ENCODE assay signal across 18 cellular contexts in genomic region chr6:66103354-66103753, GRCh38.
"Had no signal": no experiment of that assay in that cellular context is flagged by ENCODE, and none has a peak within 500 bp of the region (broad histone marks: within the 10 kb centered on the region; RNA-seq: fewer than 3 reads in every experiment).

No MANE protein-coding gene starts in this region.

- H3K79me2 ChIP-seq: parathyroid adenoma had no signal

- H3K27ac Mint-ChIP-seq: mesothelial cell of epicardium; natural killer cell treated with Interleukin-12 subunit alpha and Interleukin-12 subunit beta and Interleukin-15 and Interleukin-18, amount 100 ng/mL, for 72 hours had no signal

- H2AFZ ChIP-seq: parathyroid adenoma had no signal

- H3K4me1 ChIP-seq: parathyroid adenoma, psoas muscle, right lobe of liver, spleen had no signal

- H3K4me3 ChIP-seq: psoas muscle, right lobe of liver, spleen had no signal

- H3K27me3 Mint-ChIP-seq: central memory CD8-positive, alpha-beta T cell; natural killer cell treated with Interleukin-12 subunit alpha and Interleukin-12 subunit beta and Interleukin-15 and Interleukin-18, amount 100 ng/mL, for 72 hours had no signal

- DNase-seq: effector memory CD4-positive, alpha-beta T cell; foreskin fibroblast; kidney; left cardiac atrium; mammary epithelial cell; psoas muscle; retina; right lobe of liver; spleen; stimulated activated CD4-positive, alpha-beta T cell treated with anti-CD3 and anti-CD28 coated beads, Interleukin-15, amount 100 ng/mL, for 24 hours; stimulated activated CD4-positive, alpha-beta T cell treated with anti-CD3 and anti-CD28 coated beads, Interleukin-1b, Interleukin-23, amount 100 ng/mL, for 48 hours; stimulated activated naive CD4-positive, alpha-beta T cell treated with Interleukin-2 at 50 U/mL for 16 hours; trophoblast cell had no signal

- H3K36me3 ChIP-seq: right lobe of liver, spleen had no signal

- H3K36me3 Mint-ChIP-seq: mesothelial cell of epicardium had no signal

- H3K4me3 Mint-ChIP-seq: central memory CD8-positive, alpha-beta T cell; mesothelial cell of epicardium; natural killer cell treated with Interleukin-12 subunit alpha and Interleukin-12 subunit beta and Interleukin-15 and Interleukin-18, amount 100 ng/mL, for 72 hours had no signal

- H3K27ac ChIP-seq: parathyroid adenoma, psoas muscle, right lobe of liver, spleen had no signal

- H3K9me3 ChIP-seq: psoas muscle, right lobe of liver had no signal

- ATAC-seq: esophagus mucosa; left cardiac atrium; natural killer cell treated with Interleukin-12 subunit alpha and Interleukin-12 subunit beta and Interleukin-15 and Interleukin-18, amount 100 ng/mL, for 72 hours; psoas muscle; right lobe of liver had no signal

- H3K27me3 ChIP-seq: right lobe of liver, spleen had no signal

- H3K4me1 Mint-ChIP-seq: central memory CD8-positive, alpha-beta T cell had no signal
